Comparison of ENCODE assay signal across 10 cellular contexts in the genomic region with DNA sequence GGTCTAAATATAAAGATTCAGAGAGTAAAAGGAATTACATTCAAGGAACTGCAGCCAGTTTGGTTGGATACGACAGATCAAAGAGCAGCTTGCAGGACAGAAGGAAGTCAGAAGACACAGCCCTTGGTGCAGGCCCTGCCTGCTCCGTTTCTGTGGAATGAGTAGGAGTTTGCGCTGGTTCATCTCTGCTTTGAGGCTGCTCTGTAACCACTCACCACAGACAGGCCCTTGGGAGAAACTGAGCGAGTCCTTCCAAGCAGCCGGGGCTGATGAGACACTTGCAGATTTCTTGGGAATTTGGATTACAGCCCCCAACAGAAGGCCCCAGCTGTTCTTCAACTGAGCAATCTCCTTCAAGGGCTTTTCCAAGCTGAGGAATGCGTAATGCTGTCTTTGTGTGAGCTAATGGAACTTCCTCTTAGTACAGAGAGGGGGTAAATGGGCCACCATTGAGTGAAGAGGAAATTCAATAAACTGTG. TPM values are rescaled to one million over a fixed set of nuclear protein-coding genes. Genes with fewer than 3 reads are reported as not detected.
DNase-seq lines count a peak whose midpoint lies in the region; ATAC-seq and TF ChIP-seq lines count a peak whose summit lies in the region.
"Had no signal": no experiment of that assay in that cellular context is flagged by ENCODE, and none has a peak within 500 bp of the region (broad histone marks: within the 10 kb centered on the region; RNA-seq: fewer than 3 reads in every experiment).

No MANE protein-coding gene starts in this region.

- H3K4me1 Mint-ChIP-seq in activated CD4-positive, alpha-beta T cell treated with anti-CD3 and anti-CD28 coated beads, Interleukin-2, amount 10 ng/mL, durations not matched to agents 24 days and 14 days: peaks cover 89% of the 10 kb centered on the region

- H3K4me1 ChIP-seq in HUES48 (ENCODE audit: control insufficient read depth, insufficient read depth, low read length) (peaks cover 10% of the 10 kb centered on the region; the same call in 1 of the 2 replicates), right atrium auricular region (peaks cover 0 to 15% of the 10 kb centered on the region in 2 donors)

- H3K9me3 ChIP-seq in HUES48 (ENCODE audit: control insufficient read depth, insufficient read depth, low read length): no peaks in the 10 kb centered on the region
- no peaks in the 10 kb centered on the region for H3K9me3 ChIP-seq in right atrium auricular region

- intact Hi-C loops in activated CD4-positive, alpha-beta T cell treated with anti-CD3 and anti-CD28 coated beads, Interleukin-2, amount 10 ng/mL, durations not matched to agents 24 days and 14 days (cut with micrococcal nuclease): loop anchor here (1.0 to 5.0 kb wide), 10 partner anchors 13 to 434 kb away; a partner anchor contains a TSS

- H3K36me3 Mint-ChIP-seq in activated CD4-positive, alpha-beta T cell treated with anti-CD3 and anti-CD28 coated beads, Interleukin-2, amount 10 ng/mL, durations not matched to agents 24 days and 14 days (ENCODE audit: low read depth): peaks cover 53% of the 10 kb centered on the region

- TF ChIP-seq CTCF in right atrium auricular region (IDR thresholded peaks at IDR 0.05): no peak

- peak overlapping the region; percentile 72 for H3K4me3 Mint-ChIP-seq in activated CD4-positive, alpha-beta T cell treated with anti-CD3 and anti-CD28 coated beads, Interleukin-2, amount 10 ng/mL, durations not matched to agents 24 days and 14 days

- H3K4me3 ChIP-seq in HUES48 (ENCODE audit: low read depth, low read length) (no peak overlapping the region), right atrium auricular region (no peak overlapping the region)

- H3K27me3 Mint-ChIP-seq in activated CD4-positive, alpha-beta T cell treated with anti-CD3 and anti-CD28 coated beads, Interleukin-2, amount 10 ng/mL, durations not matched to agents 24 days and 14 days: no peaks in the 10 kb centered on the region

- peak; percentile 88 for DNase-seq in activated CD4-positive, alpha-beta T cell treated with anti-CD3 and anti-CD28 coated beads, Interleukin-2, amount 10 ng/mL, durations not matched to agents 24 days and 14 days
- DNase-seq in right atrium auricular region (ENCODE audit: low spot score): peak; percentile 72
- peak; percentile 75 to 83 for DNase-seq in stimulated activated CD4-positive, alpha-beta T cell treated with anti-CD3 and anti-CD28 coated beads, Interleukin-15, amount 100 ng/mL, for 48 hours (ENCODE audit: low read depth in 2 of 2)
- no peak for DNase-seq in effector CD4-positive, alpha-beta T cell
- no peak for DNase-seq in cerebellar nuclear complex (lab: John Stamatoyannopoulos, UW)
- DNase-seq: NCI-H526 treated with DMSO at 0.1 percent for 48 hours had no signal

- peak overlapping the region; percentile 57 for H3K27ac ChIP-seq in HUES48 (ENCODE audit: low read depth, low read length)
- peak overlapping the region; percentile 61 to 69 for H3K27ac ChIP-seq in right atrium auricular region
- H3K27ac ChIP-seq: epithelial cell of prostate had no signal

- no peaks in the 10 kb centered on the region for H3K36me3 ChIP-seq in HUES48 (ENCODE audit: control insufficient read depth, insufficient read depth, low read length)
- H3K36me3 ChIP-seq in right atrium auricular region: no peaks in the 10 kb centered on the region

- H3K27me3 ChIP-seq in HUES48 (ENCODE audit: control insufficient read depth, insufficient read depth, low read length) (no peaks in the 10 kb centered on the region), right atrium auricular region (no peaks in the 10 kb centered on the region)

- no peak overlapping the region for H3K9ac ChIP-seq in HUES48 (ENCODE audit: low read depth, low read length)

- no peak for ATAC-seq in HG02798 (IDR thresholded peaks at IDR 0.05; ENCODE audit: poor library complexity, unreplicated experiment)
- ATAC-seq in HG03108 (IDR thresholded peaks at IDR 0.05; ENCODE audit: unreplicated experiment): no peak

- peaks cover 12% of the 10 kb centered on the region for H3K9me3 Mint-ChIP-seq in activated CD4-positive, alpha-beta T cell treated with anti-CD3 and anti-CD28 coated beads, Interleukin-2, amount 10 ng/mL, durations not matched to agents 24 days and 14 days

- peak overlapping the region; percentile 99 for H3K27ac Mint-ChIP-seq in activated CD4-positive, alpha-beta T cell treated with anti-CD3 and anti-CD28 coated beads, Interleukin-2, amount 10 ng/mL, durations not matched to agents 24 days and 14 days

RNA-seq across cellular contexts. Expression of a gene that starts 16.4 kb away (rescaled TPM):
- total RNA-seq in activated CD4-positive, alpha-beta T cell treated with anti-CD3 and anti-CD28 coated beads, Interleukin-2, amount 10 ng/mL, durations not matched to agents 24 days and 14 days: 86.6 and 89.9 TPM in 2 replicates
- total RNA-seq in right atrium auricular region: 10 to 100 TPM in 1 of 2 donors, 1 to 10 TPM in 1; 4.6 to 11.4 TPM

Comparison
In these comparisons a context has a peak if more than half of its experiments do, and no peak if none do; other contexts are left out.
1. DNase-seq: peak in activated CD4-positive, alpha-beta T cell treated with anti-CD3 and anti-CD28 coated beads, Interleukin-2, amount 10 ng/mL, durations not matched to agents 24 days and 14 days (single experiment), right atrium auricular region (single experiment) and stimulated activated CD4-positive, alpha-beta T cell treated with anti-CD3 and anti-CD28 coated beads, Interleukin-15, amount 100 ng/mL, for 48 hours (2 of 2); none in effector CD4-positive, alpha-beta T cell (single experiment) and cerebellar nuclear complex (0 of 2).